Comparison of ENCODE assay signal across 11 cellular contexts in genomic region chr7:119783799-119784198, GRCh38.
A peak's percentile ranks its signal among the peaks of the same experiment; 100 is the strongest.
DNase-seq lines count a peak whose midpoint lies in the region; ATAC-seq and TF ChIP-seq lines count a peak whose summit lies in the region.
"Had no signal": no experiment of that assay in that cellular context is flagged by ENCODE, and none has a peak within 500 bp of the region (broad histone marks: within the 10 kb centered on the region; RNA-seq: fewer than 3 reads in every experiment).

No MANE protein-coding gene starts in this region.

- BruUV-seq in A673 (replicated peaks; lab: Mats Ljungman, UMichigan) (no TSS peak), Calu3 (replicated peaks; lab: Mats Ljungman, UMichigan) (no TSS peak)

- H3K9me3 ChIP-seq in A673 (ENCODE audit: low read depth, low read length, poor library complexity, severe bottlenecking): no peaks in the 10 kb centered on the region
- H3K9me3 ChIP-seq: gastrocnemius medialis had no signal

- H3K4me3 ChIP-seq in A673 (ENCODE audit: low read depth, low read length, poor library complexity, severe bottlenecking): no peak overlapping the region
- H3K4me3 ChIP-seq: gastrocnemius medialis had no signal

- no peak overlapping the region for H3K4me3 Mint-ChIP-seq in Calu3 (ENCODE audit: low read depth, unreplicated experiment)
- H3K4me3 Mint-ChIP-seq in stimulated activated memory B cell treated with anti-CD40 and anti-IgM and Interleukin-4, amounts not matched to agents 10 μg/mL and 1 μg/mL and 100 μg/mL, for 72 hours: no peak overlapping the region

- no peaks in the 10 kb centered on the region for H3K27me3 Mint-ChIP-seq in Calu3 (ENCODE audit: unreplicated experiment)
- H3K27me3 Mint-ChIP-seq in stimulated activated memory B cell treated with anti-CD40 and anti-IgM and Interleukin-4, amounts not matched to agents 10 μg/mL and 1 μg/mL and 100 μg/mL, for 72 hours: no peaks in the 10 kb centered on the region

- no peaks in the 10 kb centered on the region for H3K9me3 Mint-ChIP-seq in Calu3 (ENCODE audit: low read depth, unreplicated experiment)
- peaks cover 5% of the 10 kb centered on the region for H3K9me3 Mint-ChIP-seq in stimulated activated memory B cell treated with anti-CD40 and anti-IgM and Interleukin-4, amounts not matched to agents 10 μg/mL and 1 μg/mL and 100 μg/mL, for 72 hours

- DNase-seq in A673 (ENCODE audit: low spot score) (peak; percentile 7), LHCN-M2 (ENCODE audit: low read depth) (peak; percentile 74), glomerular endothelial cell (ENCODE audit: extremely low read depth, low read depth, low spot score) (peak; percentile 9), Calu3 (no peak)
- DNase-seq: activated CD4-positive, alpha-beta T cell treated with anti-CD3 and anti-CD28 coated beads for 4 hours; gastrocnemius medialis; stimulated activated CD4-positive, alpha-beta T cell treated with anti-CD3 and anti-CD28 coated beads, Interleukin-12 subunit alpha, Interleukin-12 subunit beta, amount 100 ng/mL, for 4 hours had no signal

- H3K27ac Mint-ChIP-seq in Calu3 (ENCODE audit: unreplicated experiment): no peak overlapping the region
- H3K27ac Mint-ChIP-seq in stimulated activated memory B cell treated with anti-CD40 and anti-IgM and Interleukin-4, amounts not matched to agents 10 μg/mL and 1 μg/mL and 100 μg/mL, for 72 hours: no peak overlapping the region

- CTCF ChIA-PET in A673 (lab: Charles Lee) (no interaction called here), Calu3 (lab: Charles Lee) (no interaction called here)

- no peak overlapping the region for H3K27ac ChIP-seq in A673 (ENCODE audit: low read depth, low read length, poor library complexity, severe bottlenecking)
- H3K27ac ChIP-seq: gastrocnemius medialis had no signal

- intact Hi-C loops in A673 (cut with micrococcal nuclease; ENCODE audit: unreplicated experiment) (no loop called here), Calu3 (cut with micrococcal nuclease; ENCODE audit: unreplicated experiment) (no loop called here)

- H3K36me3 ChIP-seq in A673 (ENCODE audit: insufficient read depth, low read length, poor library complexity, severe bottlenecking): no peaks in the 10 kb centered on the region
- H3K36me3 ChIP-seq: gastrocnemius medialis had no signal

- H3K4me1 Mint-ChIP-seq in Calu3 (ENCODE audit: low read depth, unreplicated experiment): no peaks in the 10 kb centered on the region
- H3K4me1 Mint-ChIP-seq in stimulated activated memory B cell treated with anti-CD40 and anti-IgM and Interleukin-4, amounts not matched to agents 10 μg/mL and 1 μg/mL and 100 μg/mL, for 72 hours: no peaks in the 10 kb centered on the region

- H3K4me1 ChIP-seq in A673 (ENCODE audit: insufficient read depth, low read length, poor library complexity, severe bottlenecking): no peaks in the 10 kb centered on the region
- H3K4me1 ChIP-seq: gastrocnemius medialis had no signal

- TF ChIP-seq CTCF in A673 (conservative IDR thresholded peaks at IDR 0.05; ENCODE audit: low read depth, low read length) (no peak), Calu3 (IDR thresholded peaks at IDR 0.05; ENCODE audit: unreplicated experiment) (no peak)

- H3K27me3 ChIP-seq in A673 (replicated peaks; ENCODE audit: insufficient read depth, low read depth, low read length, poor library complexity): no peaks in the 10 kb centered on the region
- H3K27me3 ChIP-seq: gastrocnemius medialis had no signal

- POLR2A ChIA-PET in A673 (lab: Charles Lee; ENCODE audit: low non-redundant PET): no interaction called here

- no peaks in the 10 kb centered on the region for H3K36me3 Mint-ChIP-seq in Calu3 (ENCODE audit: insufficient read depth, unreplicated experiment)
- no peaks in the 10 kb centered on the region for H3K36me3 Mint-ChIP-seq in stimulated activated memory B cell treated with anti-CD40 and anti-IgM and Interleukin-4, amounts not matched to agents 10 μg/mL and 1 μg/mL and 100 μg/mL, for 72 hours

- ATAC-seq in SK-N-SH treated with all-trans-retinoic acid at 6 μM for 48 hours (peak; percentile 52; the same call in 1 of the 3 replicates), HG03159 (IDR thresholded peaks at IDR 0.05; ENCODE audit: unreplicated experiment) (no peak), HG02571 (IDR thresholded peaks at IDR 0.05; ENCODE audit: unreplicated experiment) (no peak)
- ATAC-seq in stimulated activated memory B cell treated with anti-CD40 and anti-IgM and Interleukin-4, amounts not matched to agents 10 μg/mL and 1 μg/mL and 100 μg/mL, for 72 hours: no peak
- ATAC-seq: gastrocnemius medialis had no signal

TF ChIP-seq in SK-N-SH treated with all-trans-retinoic acid at 6 μM for 48 hours, 23 proteins besides CTCF, POLR2A, EP300 and RAD21:
- TF ChIP-seq PPARA (CRISPR knock-in tag; IDR thresholded peaks at IDR 0.05; ENCODE audit: borderline replicate concordance) (no peak), ZNF70 (CRISPR knock-in tag; IDR thresholded peaks at IDR 0.05) (no peak), CREB5 (CRISPR knock-in tag; IDR thresholded peaks at IDR 0.05; ENCODE audit: low read depth) (no peak), OSR1 (CRISPR knock-in tag; IDR thresholded peaks at IDR 0.05) (no peak), ISL1 (CRISPR knock-in tag; IDR thresholded peaks at IDR 0.05) (no peak), ZNF8 (CRISPR knock-in tag; IDR thresholded peaks at IDR 0.05) (no peak)
- TF ChIP-seq, protein P1, sequence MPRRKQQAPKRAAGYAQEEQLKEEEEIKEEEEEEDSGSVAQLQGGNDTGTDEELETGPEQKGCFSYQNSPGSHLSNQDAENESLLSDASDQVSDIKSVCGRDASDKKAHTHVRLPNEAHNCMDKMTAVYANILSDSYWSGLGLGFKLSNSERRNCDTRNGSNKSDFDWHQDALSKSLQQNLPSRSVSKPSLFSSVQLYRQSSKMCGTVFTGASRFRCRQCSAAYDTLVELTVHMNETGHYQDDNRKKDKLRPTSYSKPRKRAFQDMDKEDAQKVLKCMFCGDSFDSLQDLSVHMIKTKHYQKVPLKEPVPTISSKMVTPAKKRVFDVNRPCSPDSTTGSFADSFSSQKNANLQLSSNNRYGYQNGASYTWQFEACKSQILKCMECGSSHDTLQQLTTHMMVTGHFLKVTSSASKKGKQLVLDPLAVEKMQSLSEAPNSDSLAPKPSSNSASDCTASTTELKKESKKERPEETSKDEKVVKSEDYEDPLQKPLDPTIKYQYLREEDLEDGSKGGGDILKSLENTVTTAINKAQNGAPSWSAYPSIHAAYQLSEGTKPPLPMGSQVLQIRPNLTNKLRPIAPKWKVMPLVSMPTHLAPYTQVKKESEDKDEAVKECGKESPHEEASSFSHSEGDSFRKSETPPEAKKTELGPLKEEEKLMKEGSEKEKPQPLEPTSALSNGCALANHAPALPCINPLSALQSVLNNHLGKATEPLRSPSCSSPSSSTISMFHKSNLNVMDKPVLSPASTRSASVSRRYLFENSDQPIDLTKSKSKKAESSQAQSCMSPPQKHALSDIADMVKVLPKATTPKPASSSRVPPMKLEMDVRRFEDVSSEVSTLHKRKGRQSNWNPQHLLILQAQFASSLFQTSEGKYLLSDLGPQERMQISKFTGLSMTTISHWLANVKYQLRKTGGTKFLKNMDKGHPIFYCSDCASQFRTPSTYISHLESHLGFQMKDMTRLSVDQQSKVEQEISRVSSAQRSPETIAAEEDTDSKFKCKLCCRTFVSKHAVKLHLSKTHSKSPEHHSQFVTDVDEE (CRISPR knock-in tag; IDR thresholded peaks at IDR 0.05): no peak
